Comparison of ENCODE assay signal across 8 cellular contexts in genomic region chr3:187750041-187750512, GRCh38. TPM values are rescaled to one million over a fixed set of nuclear protein-coding genes. Genes with fewer than 3 reads are reported as not detected.
DNase-seq lines count a peak whose midpoint lies in the region; ATAC-seq and TF ChIP-seq lines count a peak whose summit lies in the region.

No MANE protein-coding gene starts in this region.

- H3K4me1 ChIP-seq in breast epithelium = peaks cover 0 to 18% of the 10 kb centered on the region in 2 donors

- H3K36me3 ChIP-seq in breast epithelium = no peaks in the 10 kb centered on the region

- peak overlapping the region; percentile 82 for H3K4me3 Mint-ChIP-seq in memory B cell

- H3K4me3 ChIP-seq in breast epithelium = peak overlapping the region in 1 of 3 donors; percentile 50

- H3K27ac ChIP-seq in C4-2B (peak overlapping the region; percentile 77), breast epithelium (peak overlapping the region; percentile 99)

- no peaks in the 10 kb centered on the region for H3K9me3 ChIP-seq in breast epithelium

- no peak for TF ChIP-seq CTCF in C4-2B (conservative IDR thresholded peaks at IDR 0.05)
- no peak for TF ChIP-seq CTCF in breast epithelium (IDR thresholded peaks at IDR 0.05)

- intact Hi-C loops in breast epithelium (cut with DNase I; ENCODE audit: low total_unique reads) = no loop called here

- H3K36me3 Mint-ChIP-seq in memory B cell = no peaks in the 10 kb centered on the region

- ATAC-seq in memory B cell (ENCODE audit: low read depth) (peak; percentile 10), HG02840 (IDR thresholded peaks at IDR 0.05; ENCODE audit: low FRiP score, unreplicated experiment) (no peak)

- H3K4me1 Mint-ChIP-seq in memory B cell = peaks cover 34% of the 10 kb centered on the region

- H3K9me3 Mint-ChIP-seq in memory B cell = no peaks in the 10 kb centered on the region

- peak overlapping the region; percentile 16 for H3K27ac Mint-ChIP-seq in memory B cell

- peak; percentile 65 for TF ChIP-seq POLR2A in breast epithelium (IDR thresholded peaks at IDR 0.05)

- H3K27me3 ChIP-seq in breast epithelium = no peaks in the 10 kb centered on the region

- no peaks in the 10 kb centered on the region for H3K27me3 Mint-ChIP-seq in memory B cell

- DNase-seq in NCI-H1105 treated with DMSO at 0.1 percent for 48 hours (lab: John Stamatoyannopoulos, UW) (peak; percentile 98), breast epithelium (ENCODE audit: low spot score in 2 of 2) (peak; percentile 76 to 89), memory B cell (ENCODE audit: low spot score in 2 of 2) (no peak), NCI-H146 (lab: John Stamatoyannopoulos, UW) (no peak), KG1 (lab: John Stamatoyannopoulos, UW) (no peak)
- DNase-seq in activated CD4-positive, CD25-positive, alpha-beta regulatory T cell (lab: John Stamatoyannopoulos, UW) = no peak

RNA-seq across cellular contexts. Expression of gene BCL6, which starts 4.8 kb away (rescaled TPM):
- total RNA-seq in breast epithelium = 100 to 1,000 TPM; 281 to 346 (median 283) TPM

RNA-seq across cellular contexts. Expression of gene RTP2, which starts 47.7 kb away (rescaled TPM):
- total RNA-seq in breast epithelium = not detected

Comparison
In these comparisons a context has a peak if more than half of its experiments do, and no peak if none do; other contexts are left out.
1. DNase-seq: peak in NCI-H1105 treated with DMSO at 0.1 percent for 48 hours (single experiment) and breast epithelium (2 of 2); none in memory B cell (0 of 2), NCI-H146 (single experiment), KG1 (single experiment) and activated CD4-positive, CD25-positive, alpha-beta regulatory T cell (0 of 4).